Comparison of ENCODE assay signal across 8 cellular contexts in the genomic region with DNA sequence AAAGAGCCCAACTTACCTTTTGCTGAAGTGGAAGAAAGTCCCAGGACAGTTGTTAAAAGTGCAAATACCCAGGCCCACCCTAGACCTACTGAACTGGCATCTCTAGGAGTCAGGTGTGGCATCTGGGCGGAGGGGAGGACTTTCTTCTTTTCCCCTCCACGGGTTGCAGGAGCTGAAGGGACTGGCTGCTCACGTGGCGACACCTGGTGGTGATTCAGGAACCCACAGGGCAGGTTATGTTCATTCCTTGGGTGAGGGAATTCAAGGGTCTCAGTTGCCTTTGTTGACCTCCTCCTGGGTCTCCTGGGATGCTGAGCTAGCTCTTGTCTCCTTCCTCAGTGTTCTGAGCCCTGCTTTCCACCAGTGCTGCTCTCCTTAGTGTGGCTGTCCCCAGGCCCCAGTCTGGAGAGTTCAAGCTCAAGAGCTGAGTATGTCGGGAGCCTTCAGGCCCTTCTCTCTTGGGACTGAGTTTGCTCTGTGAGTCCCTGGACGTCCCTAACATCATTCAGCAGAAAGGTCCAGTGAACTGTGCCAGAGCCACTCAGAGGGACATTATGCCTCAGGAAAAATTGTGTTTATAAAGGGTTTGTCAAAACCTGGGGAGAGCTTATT. TPM values are rescaled to one million over a fixed set of nuclear protein-coding genes. Genes with fewer than 3 reads are reported as not detected.
DNase-seq lines count a peak whose midpoint lies in the region; ATAC-seq and TF ChIP-seq lines count a peak whose summit lies in the region.

No MANE protein-coding gene starts in this region.

- TF ChIP-seq CTCF in foreskin keratinocyte (conservative IDR thresholded peaks at IDR 0.05) (peak; percentile 88), osteocyte (IDR thresholded peaks at IDR 0.05) (peak; percentile 97), tibial artery (IDR thresholded peaks at IDR 0.05) (peak; percentile 89 to 92)

- intact Hi-C loops in activated T-helper 2 cell treated with anti-CD3 and anti-CD28 coated beads, Interferon-gamma antibody, Interleukin-2, Interleukin-4, amounts not matched to agents 10 μg/mL and 5 μg/mL and 100 μg/mL, durations not matched to agents 14 hours and 24 hours and 36 hours (cut with micrococcal nuclease), result loop anchor here (1.0 to 5.0 kb wide), 3 partner anchors 50 to 353 kb away; no protein-coding TSS in a partner anchor
- intact Hi-C loops in tibial artery (cut with DNase I; ENCODE audit: low total_unique reads), result loop anchor here (5.0 kb wide), 2 partner anchors 213 to 1867 kb away; no protein-coding TSS in a partner anchor

- DNase-seq in NCI-H1436 (lab: John Stamatoyannopoulos, UW) (peak; percentile 54), NCI-H1436 treated with DMSO at 0.1 percent for 48 hours (lab: John Stamatoyannopoulos, UW) (no peak), HT1080 (ENCODE audit: low read depth) (peak; percentile 47), RPMI7951 (ENCODE audit: low read depth) (peak; percentile 52), foreskin keratinocyte (peak in 1 of 2 donors; percentile 39), osteocyte (ENCODE audit: extremely low spot score, unreplicated experiment) (peak; percentile 90), tibial artery (peak; percentile 63 to 81)
- DNase-seq in activated T-helper 2 cell treated with anti-CD3 and anti-CD28 coated beads, Interferon-gamma antibody, Interleukin-2, Interleukin-4, amounts not matched to agents 10 μg/mL and 5 μg/mL and 100 μg/mL, durations not matched to agents 14 hours and 24 hours and 36 hours (ENCODE audit: low spot score), result peak; percentile 43

- no peak overlapping the region for H3K4me3 Mint-ChIP-seq in activated T-helper 2 cell treated with anti-CD3 and anti-CD28 coated beads, Interferon-gamma antibody, Interleukin-2, Interleukin-4, amounts not matched to agents 10 μg/mL and 5 μg/mL and 100 μg/mL, durations not matched to agents 14 hours and 24 hours and 36 hours (ENCODE audit: low read depth)
- H3K4me3 Mint-ChIP-seq in osteocyte (ENCODE audit: unreplicated experiment), result no peak overlapping the region

- no peaks in the 10 kb centered on the region for H3K4me1 Mint-ChIP-seq in activated T-helper 2 cell treated with anti-CD3 and anti-CD28 coated beads, Interferon-gamma antibody, Interleukin-2, Interleukin-4, amounts not matched to agents 10 μg/mL and 5 μg/mL and 100 μg/mL, durations not matched to agents 14 hours and 24 hours and 36 hours (ENCODE audit: low read depth)
- peaks cover 5% of the 10 kb centered on the region for H3K4me1 Mint-ChIP-seq in osteocyte (ENCODE audit: unreplicated experiment)

- H3K36me3 ChIP-seq in tibial artery, result no peaks in the 10 kb centered on the region

- peaks cover 2% of the 10 kb centered on the region for H3K27me3 Mint-ChIP-seq in activated T-helper 2 cell treated with anti-CD3 and anti-CD28 coated beads, Interferon-gamma antibody, Interleukin-2, Interleukin-4, amounts not matched to agents 10 μg/mL and 5 μg/mL and 100 μg/mL, durations not matched to agents 14 hours and 24 hours and 36 hours (ENCODE audit: low read depth)
- no peaks in the 10 kb centered on the region for H3K27me3 Mint-ChIP-seq in osteocyte (ENCODE audit: unreplicated experiment)

- H3K4me1 ChIP-seq in foreskin keratinocyte (no peaks in the 10 kb centered on the region), tibial artery (no peaks in the 10 kb centered on the region)

- no peaks in the 10 kb centered on the region for H3K9me3 Mint-ChIP-seq in activated T-helper 2 cell treated with anti-CD3 and anti-CD28 coated beads, Interferon-gamma antibody, Interleukin-2, Interleukin-4, amounts not matched to agents 10 μg/mL and 5 μg/mL and 100 μg/mL, durations not matched to agents 14 hours and 24 hours and 36 hours
- no peaks in the 10 kb centered on the region for H3K9me3 Mint-ChIP-seq in osteocyte (ENCODE audit: unreplicated experiment)

- H3K27ac Mint-ChIP-seq in activated T-helper 2 cell treated with anti-CD3 and anti-CD28 coated beads, Interferon-gamma antibody, Interleukin-2, Interleukin-4, amounts not matched to agents 10 μg/mL and 5 μg/mL and 100 μg/mL, durations not matched to agents 14 hours and 24 hours and 36 hours, result no peak overlapping the region
- peak overlapping the region; percentile 29 for H3K27ac Mint-ChIP-seq in osteocyte (ENCODE audit: unreplicated experiment)

- no peak overlapping the region for H3K4me3 ChIP-seq in tibial artery

- no peak overlapping the region for H3K27ac ChIP-seq in foreskin keratinocyte
- no peak overlapping the region for H3K27ac ChIP-seq in tibial artery

- no peaks in the 10 kb centered on the region for H3K9me3 ChIP-seq in tibial artery

- ATAC-seq in foreskin keratinocyte, result peak; percentile 55

- H3K27me3 ChIP-seq in foreskin keratinocyte (peaks cover 15% of the 10 kb centered on the region), tibial artery (no peaks in the 10 kb centered on the region)

- no peaks in the 10 kb centered on the region for H3K36me3 Mint-ChIP-seq in activated T-helper 2 cell treated with anti-CD3 and anti-CD28 coated beads, Interferon-gamma antibody, Interleukin-2, Interleukin-4, amounts not matched to agents 10 μg/mL and 5 μg/mL and 100 μg/mL, durations not matched to agents 14 hours and 24 hours and 36 hours (ENCODE audit: low read depth)
- peaks cover 4% of the 10 kb centered on the region for H3K36me3 Mint-ChIP-seq in osteocyte (ENCODE audit: unreplicated experiment)

RNA-seq across cellular contexts. Expression of a gene that starts 56.9 kb away (rescaled TPM):
- total RNA-seq in HT1080 (2014; rRNA removed; shearing (Covaris generic)), result 2.3 and 3.7 TPM in 2 replicates
- polyA plus RNA-seq in HT1080 (2015; cell fraction: cytosol; rRNA removed), result 6.3 and 8.6 TPM in 2 replicates
- 23.0 and 23.3 TPM in 2 replicates for polyA plus RNA-seq in HT1080 (2015; cell fraction: nucleus; rRNA removed)
- 1.2 and 2.3 TPM in 2 replicates for total RNA-seq in RPMI7951 (2014; rRNA removed; shearing (Covaris generic))
- total RNA-seq in activated T-helper 2 cell treated with anti-CD3 and anti-CD28 coated beads, Interferon-gamma antibody, Interleukin-2, Interleukin-4, amounts not matched to agents 10 μg/mL and 5 μg/mL and 100 μg/mL, durations not matched to agents 14 hours and 24 hours and 36 hours, result 0.05 TPM in 1 of 2 replicates, not detected in the other
- total RNA-seq in foreskin keratinocyte (0.56 and 0.82 TPM in 2 replicates), osteocyte (68.8 and 72.0 TPM in 2 replicates)
- polyA plus RNA-seq in foreskin keratinocyte, result 0.52 and 0.57 TPM in 2 replicates

Comparison
In these comparisons a context has a peak if more than half of its experiments do, and no peak if none do; other contexts are left out.
1. RNA of a gene that starts 56.9 kb away (total RNA-seq): 68.8 to 72.0 TPM in osteocyte; 2.3 to 3.7 TPM in HT1080, 1.2 to 2.3 TPM in RPMI7951, 0.56 to 0.82 TPM in foreskin keratinocyte and 0.05 TPM in activated T-helper 2 cell treated with anti-CD3 and anti-CD28 coated beads, Interferon-gamma antibody, Interleukin-2, Interleukin-4, amounts not matched to agents 10 μg/mL and 5 μg/mL and 100 μg/mL, durations not matched to agents 14 hours and 24 hours and 36 hours; every median in the first group is over 10 times any median in the second.
2. Peak in every context shown above with its lines, with median percentiles within 50 percentile points of each other: CTCF ChIP-seq.